In genomic region chr16:9092282-9092962, GRCh38 we compare ENCODE assay signal across 8 cellular contexts. TPM values are rescaled to one million over a fixed set of nuclear protein-coding genes. Genes with fewer than 3 reads are reported as not detected.
DNase-seq lines count a peak whose midpoint lies in the region; ATAC-seq and TF ChIP-seq lines count a peak whose summit lies in the region.

No MANE protein-coding gene starts in this region.

- intact Hi-C loops in activated CD4-positive, alpha-beta memory T cell treated with anti-CD3 and anti-CD28 coated beads for 36 hours (cut with micrococcal nuclease): loop anchor here (2.0 to 5.0 kb wide), 2 partner anchors 34 to 295 kb away; partner anchors contain the start of genes PMM2 and TMEM186

- H3K4me3 Mint-ChIP-seq in activated CD4-positive, alpha-beta memory T cell treated with anti-CD3 and anti-CD28 coated beads for 36 hours: peak overlapping the region; percentile 94

- peaks cover 36% of the 10 kb centered on the region for H3K36me3 Mint-ChIP-seq in activated CD4-positive, alpha-beta memory T cell treated with anti-CD3 and anti-CD28 coated beads for 36 hours

- 0 out of 2 replicates have a peak, but pooled peaks have one; percentile 7 for TF ChIP-seq CTCF in LNCaP clone FGC (IDR thresholded peaks at IDR 0.05; ENCODE audit: control insufficient read depth, extremely low read depth, insufficient read depth)

- POLR2A ChIA-PET in activated CD4-positive, alpha-beta memory T cell treated with anti-CD3 and anti-CD28 coated beads for 36 hours (lab: Charles Lee): interaction anchor here (1.5 to 3.9 kb wide), 7 partner anchors 10 to 223 kb away, joined by 4 to 34 read pairs (median 13); partner anchors contain the start of genes CARHSP1 and USP7

- ATAC-seq in GM21381 (IDR thresholded peaks at IDR 0.05; ENCODE audit: unreplicated experiment): peak; percentile 7

- H3K9ac ChIP-seq in subcutaneous abdominal adipose tissue (ENCODE audit: low read length in 5 of 5): peak overlapping the region; percentile 53 to 98 (median 94)

- no peaks in the 10 kb centered on the region for H3K9me3 Mint-ChIP-seq in activated CD4-positive, alpha-beta memory T cell treated with anti-CD3 and anti-CD28 coated beads for 36 hours

- no peaks in the 10 kb centered on the region for H3K9me3 ChIP-seq in effector memory CD4-positive, alpha-beta T cell (ENCODE audit: control insufficient read depth, low read length)
- H3K9me3 ChIP-seq in subcutaneous abdominal adipose tissue (ENCODE audit: control insufficient read depth in 5 of 5, low read length in 5 of 5): no peaks in the 10 kb centered on the region

- no peaks in the 10 kb centered on the region for H3K27me3 ChIP-seq in effector memory CD4-positive, alpha-beta T cell (replicated peaks; ENCODE audit: control insufficient read depth, insufficient read depth, low read length, poor library complexity, severe bottlenecking)
- H3K27me3 ChIP-seq in subcutaneous abdominal adipose tissue (ENCODE audit: control insufficient read depth in 5 of 5, insufficient read depth in 4 of 5, low read length in 5 of 5): no peaks in the 10 kb centered on the region

- DNase-seq in COR-L47 (lab: John Stamatoyannopoulos, UW) (peak; percentile 9), LNCaP clone FGC (ENCODE audit: low read depth) (no peak), mucosa of gallbladder (ENCODE audit: low spot score) (peak; percentile 23), kidney glomerular epithelial cell (lab: John Stamatoyannopoulos, UW) (no peak)
- peak; percentile 62 for DNase-seq in activated CD4-positive, alpha-beta memory T cell treated with anti-CD3 and anti-CD28 coated beads for 36 hours
- DNase-seq in effector memory CD4-positive, alpha-beta T cell: peak; percentile 45 to 63 (median 49)

- no peaks in the 10 kb centered on the region for H3K27me3 Mint-ChIP-seq in activated CD4-positive, alpha-beta memory T cell treated with anti-CD3 and anti-CD28 coated beads for 36 hours

- H3K36me3 ChIP-seq in effector memory CD4-positive, alpha-beta T cell (ENCODE audit: control insufficient read depth, insufficient read depth, low read length): peaks cover 13% of the 10 kb centered on the region
- H3K36me3 ChIP-seq in subcutaneous abdominal adipose tissue (ENCODE audit: control insufficient read depth in 5 of 5, insufficient read depth in 5 of 5, low read length in 5 of 5): peaks cover 2 to 8% (median 7%) of the 10 kb centered on the region in 5 donors

- CTCF ChIA-PET in activated CD4-positive, alpha-beta memory T cell treated with anti-CD3 and anti-CD28 coated beads for 36 hours (lab: Charles Lee): interaction anchor here (0.8 to 2.0 kb wide), 5 partner anchors 10 to 156 kb away, joined by 3 to 12 read pairs (median 5); no protein-coding TSS in a partner anchor

- H3K4me3 ChIP-seq in LNCaP clone FGC (ENCODE audit: low read depth, low read length) (peak overlapping the region; percentile 66), subcutaneous abdominal adipose tissue (ENCODE audit: low read depth in 1 of 5, low read length in 5 of 5) (peak overlapping the region; percentile 89 to 98 (median 97))
- H3K4me3 ChIP-seq in effector memory CD4-positive, alpha-beta T cell (ENCODE audit: insufficient read depth, low read depth, low read length, poor library complexity, severe bottlenecking): peak overlapping the region; percentile 92

- peaks cover 36% of the 10 kb centered on the region for H3K4me1 Mint-ChIP-seq in activated CD4-positive, alpha-beta memory T cell treated with anti-CD3 and anti-CD28 coated beads for 36 hours (ENCODE audit: low read depth)

- H3K4me1 ChIP-seq in effector memory CD4-positive, alpha-beta T cell (ENCODE audit: control insufficient read depth, insufficient read depth, low read length, poor library complexity, severe bottlenecking): peaks cover 36% of the 10 kb centered on the region
- peaks cover 3 to 58% (median 55%) of the 10 kb centered on the region in 5 donors for H3K4me1 ChIP-seq in subcutaneous abdominal adipose tissue (ENCODE audit: control insufficient read depth in 5 of 5, insufficient read depth in 5 of 5, low read length in 5 of 5)

- peak overlapping the region; percentile 90 for H3K27ac Mint-ChIP-seq in activated CD4-positive, alpha-beta memory T cell treated with anti-CD3 and anti-CD28 coated beads for 36 hours

- H3K27ac ChIP-seq in effector memory CD4-positive, alpha-beta T cell (ENCODE audit: insufficient read depth, low read length, poor library complexity, severe bottlenecking): peak overlapping the region; percentile 92
- H3K27ac ChIP-seq in subcutaneous abdominal adipose tissue (ENCODE audit: low read depth, low read length): peak overlapping the region; percentile 86

RNA-seq across cellular contexts. Expression of gene HAPSTR1, which starts 1.0 kb away (rescaled TPM):
- 10 to 100 TPM; 47.1 to 49.1 TPM for total RNA-seq in activated CD4-positive, alpha-beta memory T cell treated with anti-CD3 and anti-CD28 coated beads for 36 hours
- 55.2 TPM for total RNA-seq in mucosa of gallbladder

Comparison
In these comparisons a context has a peak if more than half of its experiments do, and no peak if none do; other contexts are left out.
1. DNase-seq: peak in COR-L47 (single experiment), activated CD4-positive, alpha-beta memory T cell treated with anti-CD3 and anti-CD28 coated beads for 36 hours (single experiment), effector memory CD4-positive, alpha-beta T cell (3 of 3) and mucosa of gallbladder (single experiment); none in LNCaP clone FGC (single experiment) and kidney glomerular epithelial cell (single experiment).
2. Peak in every context shown above with its lines, with median percentiles within 50 percentile points of each other: H3K4me3 ChIP-seq.